Comparison of ENCODE assay signal across 9 cellular contexts in the genomic region with DNA sequence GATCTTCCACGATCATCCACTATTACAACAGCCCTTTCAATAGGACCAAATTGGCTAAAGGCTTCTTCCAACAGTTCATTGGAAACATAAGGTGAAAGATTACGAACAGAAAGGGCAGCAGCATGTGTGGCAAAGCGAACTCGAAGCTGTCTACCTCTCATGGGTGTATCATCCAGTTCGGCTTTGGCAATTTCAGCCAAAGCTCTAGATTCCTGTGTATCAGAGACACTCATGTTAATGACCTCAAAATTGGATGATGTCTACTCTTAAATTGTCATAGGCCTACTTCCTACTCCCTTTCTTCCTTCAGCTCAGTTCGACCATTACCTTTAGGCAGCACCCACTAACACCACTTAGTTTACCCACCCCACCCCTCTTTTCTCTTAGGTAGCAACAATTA. TPM values are rescaled to one million over a fixed set of nuclear protein-coding genes. Genes with fewer than 3 reads are reported as not detected.
A peak's percentile ranks its signal among the peaks of the same experiment; 100 is the strongest.
DNase-seq lines count a peak whose midpoint lies in the region; ATAC-seq and TF ChIP-seq lines count a peak whose summit lies in the region.
"Had no signal": no experiment of that assay in that cellular context is flagged by ENCODE, and none has a peak within 500 bp of the region (broad histone marks: within the 10 kb centered on the region; RNA-seq: fewer than 3 reads in every experiment).

No MANE protein-coding gene starts in this region.

- H3K27ac ChIP-seq in SJCRH30, result no peak overlapping the region
- H3K27ac ChIP-seq in rectal smooth muscle tissue (ENCODE audit: low read depth, low read length), result no peak overlapping the region

- intact Hi-C loops in posterior vena cava (cut with DNase I), result no loop called here

- peaks cover 7% of the 10 kb centered on the region for H3K4me1 ChIP-seq in SJCRH30
- peaks cover 23% of the 10 kb centered on the region for H3K4me1 ChIP-seq in rectal smooth muscle tissue (ENCODE audit: control insufficient read depth, insufficient read depth, low read length)

- H3K4me3 ChIP-seq in GM12875 (ENCODE audit: low read depth, low read length), result peak overlapping the region; percentile 98
- H3K4me3 ChIP-seq in SJCRH30, result peak overlapping the region; percentile 92
- peak overlapping the region; percentile 84 for H3K4me3 ChIP-seq in rectal smooth muscle tissue (ENCODE audit: low read length)

- TF ChIP-seq CTCF in GM12875 (IDR thresholded peaks at IDR 0.05; ENCODE audit: borderline replicate concordance, insufficient read depth, low read depth, low read length), result no peak

- H3K27me3 ChIP-seq in SJCRH30, result no peaks in the 10 kb centered on the region
- H3K27me3 ChIP-seq in rectal smooth muscle tissue (ENCODE audit: control insufficient read depth, insufficient read depth, low read length), result no peaks in the 10 kb centered on the region

- ATAC-seq in HG03095 (IDR thresholded peaks at IDR 0.05; ENCODE audit: unreplicated experiment), result no peak
- ATAC-seq in GM21576 (IDR thresholded peaks at IDR 0.05; ENCODE audit: unreplicated experiment), result no peak

- DNase-seq in SJCRH30 (peak in 1 of 2 experiments; percentile 30), fibroblast of gingiva (ENCODE audit: low read depth) (peak; percentile 10), NCI-H526 treated with DMSO at 0.1 percent for 48 hours (lab: John Stamatoyannopoulos, UW) (no peak), posterior vena cava (ENCODE audit: low spot score) (no peak)
- DNase-seq: amygdala had no signal

- no peaks in the 10 kb centered on the region for H3K9me3 ChIP-seq in SJCRH30 (replicated peaks)

- H3K36me3 ChIP-seq in SJCRH30 (peaks cover 60% of the 10 kb centered on the region), rectal smooth muscle tissue (ENCODE audit: control insufficient read depth, insufficient read depth, low read length) (peaks cover 40% of the 10 kb centered on the region)

- H3K9ac ChIP-seq in rectal smooth muscle tissue (ENCODE audit: low read length), result peak overlapping the region; percentile 29

RNA-seq across cellular contexts. Expression of gene SFPQ, which starts 2.2 kb away (rescaled TPM):
- total RNA-seq in SJCRH30 (2014; rRNA removed; shearing (Covaris generic)), result 340 and 387 TPM in 2 replicates
- total RNA-seq in posterior vena cava, result 100 to 1,000 TPM; 143 to 170 TPM
